ENCODE assay signal across 17 cellular contexts in genomic region chr5:69212022-69212421, GRCh38. TPM values are rescaled to one million over a fixed set of nuclear protein-coding genes. Genes with fewer than 3 reads are reported as not detected.
DNase-seq lines count a peak whose midpoint lies in the region; ATAC-seq and TF ChIP-seq lines count a peak whose summit lies in the region.
"Had no signal": no experiment of that assay in that cellular context is flagged by ENCODE, and none has a peak within 500 bp of the region (broad histone marks: within the 10 kb centered on the region; RNA-seq: fewer than 3 reads in every experiment).

No MANE protein-coding gene starts in this region.

- no peaks in the 10 kb centered on the region for H3K36me3 ChIP-seq in breast epithelium

- no peaks in the 10 kb centered on the region for H3K9me3 Mint-ChIP-seq in activated naive CD4-positive, alpha-beta T cell treated with anti-CD3 and anti-CD28 coated beads, Interleukin-2, amount 10 ng/mL, durations not matched to agents 7 days and 5 days
- no peaks in the 10 kb centered on the region for H3K9me3 Mint-ChIP-seq in activated naive CD4-positive, alpha-beta T cell treated with anti-CD3 and anti-CD28 coated beads for 36 hours
- H3K9me3 Mint-ChIP-seq in stimulated activated effector memory CD8-positive, alpha-beta T cell treated with anti-CD3 and anti-CD28 coated beads, Interleukin-12 subunit alpha, Interleukin-12 subunit beta, amount 100 ng/mL, for 72 hours, result no peaks in the 10 kb centered on the region
- H3K9me3 Mint-ChIP-seq: H9 had no signal

- no peak for TF ChIP-seq POLR2A in breast epithelium (IDR thresholded peaks at IDR 0.05)

- CTCF ChIA-PET in activated naive CD4-positive, alpha-beta T cell treated with anti-CD3 and anti-CD28 coated beads, Interleukin-2, amount 10 ng/mL, durations not matched to agents 7 days and 5 days (lab: Charles Lee), result no interaction called here
- CTCF ChIA-PET in activated naive CD4-positive, alpha-beta T cell treated with anti-CD3 and anti-CD28 coated beads for 36 hours (lab: Charles Lee), result interaction anchor here (0.6 kb wide), 1 partner anchor 12 kb away, joined by 3 read pairs; no protein-coding TSS in a partner anchor

- H3K27me3 Mint-ChIP-seq in activated naive CD4-positive, alpha-beta T cell treated with anti-CD3 and anti-CD28 coated beads, Interleukin-2, amount 10 ng/mL, durations not matched to agents 7 days and 5 days, result no peaks in the 10 kb centered on the region
- no peaks in the 10 kb centered on the region for H3K27me3 Mint-ChIP-seq in activated naive CD4-positive, alpha-beta T cell treated with anti-CD3 and anti-CD28 coated beads for 36 hours (ENCODE audit: low read depth)
- no peaks in the 10 kb centered on the region for H3K27me3 Mint-ChIP-seq in T-helper 17 cell

- H3K9me3 ChIP-seq in T-helper 17 cell (ENCODE audit: control insufficient read depth, low read length, poor library complexity, severe bottlenecking) (no peaks in the 10 kb centered on the region), breast epithelium (no peaks in the 10 kb centered on the region)

- H3K27ac Mint-ChIP-seq in activated naive CD4-positive, alpha-beta T cell treated with anti-CD3 and anti-CD28 coated beads, Interleukin-2, amount 10 ng/mL, durations not matched to agents 7 days and 5 days, result peak overlapping the region; percentile 33
- no peak overlapping the region for H3K27ac Mint-ChIP-seq in activated naive CD4-positive, alpha-beta T cell treated with anti-CD3 and anti-CD28 coated beads for 36 hours
- no peak overlapping the region for H3K27ac Mint-ChIP-seq in T-helper 17 cell
- H3K27ac Mint-ChIP-seq in stimulated activated effector memory CD8-positive, alpha-beta T cell treated with anti-CD3 and anti-CD28 coated beads, Interleukin-12 subunit alpha, Interleukin-12 subunit beta, amount 100 ng/mL, for 72 hours, result no peak overlapping the region
- H3K27ac Mint-ChIP-seq: H9 had no signal

- H3K4me3 ChIP-seq in breast epithelium, result no peak overlapping the region
- H3K4me3 ChIP-seq: K562 had no signal

- peaks cover 12% of the 10 kb centered on the region for H3K4me1 Mint-ChIP-seq in activated naive CD4-positive, alpha-beta T cell treated with anti-CD3 and anti-CD28 coated beads, Interleukin-2, amount 10 ng/mL, durations not matched to agents 7 days and 5 days
- peaks cover 1% of the 10 kb centered on the region for H3K4me1 Mint-ChIP-seq in activated naive CD4-positive, alpha-beta T cell treated with anti-CD3 and anti-CD28 coated beads for 36 hours (ENCODE audit: low read depth)
- H3K4me1 Mint-ChIP-seq in T-helper 17 cell, result no peaks in the 10 kb centered on the region
- no peaks in the 10 kb centered on the region for H3K4me1 Mint-ChIP-seq in stimulated activated effector memory CD8-positive, alpha-beta T cell treated with anti-CD3 and anti-CD28 coated beads, Interleukin-12 subunit alpha, Interleukin-12 subunit beta, amount 100 ng/mL, for 72 hours

- no peak for DNase-seq in activated naive CD4-positive, alpha-beta T cell treated with anti-CD3 and anti-CD28 coated beads, Interleukin-2, amount 10 ng/mL, durations not matched to agents 7 days and 5 days
- DNase-seq in activated naive CD4-positive, alpha-beta T cell treated with anti-CD3 and anti-CD28 coated beads for 36 hours, result no peak
- DNase-seq in T-helper 17 cell (no peak), breast epithelium (ENCODE audit: low spot score in 2 of 2) (no peak), Kasumi-1 (lab: John Stamatoyannopoulos, UW) (no peak)
- no peak for DNase-seq in stimulated activated effector memory CD8-positive, alpha-beta T cell treated with anti-CD3 and anti-CD28 coated beads, Interleukin-12 subunit alpha, Interleukin-12 subunit beta, amount 100 ng/mL, for 72 hours (ENCODE audit: low spot score in 2 of 2)
- DNase-seq: C1 segment of cervical spinal cord, GDM1, H9, NCI-H1436 treated with DMSO at 0.1 percent for 48 hours, NCI-H2029 treated with DMSO at 0.1 percent for 48 hours, NCI-H2171 treated with DMSO at 0.1 percent for 48 hours, NCI-H748 treated with DMSO at 0.1 percent for 48 hours, SW 1271 had no signal

- ATAC-seq in GM21723 (IDR thresholded peaks at IDR 0.05; ENCODE audit: unreplicated experiment) (peak; percentile 50), T-helper 17 cell (peak; percentile 47), HG02973 (IDR thresholded peaks at IDR 0.05; ENCODE audit: unreplicated experiment) (no peak)
- peak; percentile 31 for ATAC-seq in stimulated activated effector memory CD8-positive, alpha-beta T cell treated with anti-CD3 and anti-CD28 coated beads, Interleukin-12 subunit alpha, Interleukin-12 subunit beta, amount 100 ng/mL, for 72 hours
- ATAC-seq: K562 had no signal

- no peaks in the 10 kb centered on the region for H3K4me1 ChIP-seq in breast epithelium

- H3K36me3 Mint-ChIP-seq in activated naive CD4-positive, alpha-beta T cell treated with anti-CD3 and anti-CD28 coated beads, Interleukin-2, amount 10 ng/mL, durations not matched to agents 7 days and 5 days, result peaks cover 13% of the 10 kb centered on the region
- H3K36me3 Mint-ChIP-seq in activated naive CD4-positive, alpha-beta T cell treated with anti-CD3 and anti-CD28 coated beads for 36 hours (ENCODE audit: low read depth), result peaks cover 23% of the 10 kb centered on the region
- no peaks in the 10 kb centered on the region for H3K36me3 Mint-ChIP-seq in T-helper 17 cell (ENCODE audit: low read depth)
- peaks cover 28% of the 10 kb centered on the region for H3K36me3 Mint-ChIP-seq in stimulated activated effector memory CD8-positive, alpha-beta T cell treated with anti-CD3 and anti-CD28 coated beads, Interleukin-12 subunit alpha, Interleukin-12 subunit beta, amount 100 ng/mL, for 72 hours

- H3K27ac ChIP-seq in breast epithelium, result no peak overlapping the region

- no peaks in the 10 kb centered on the region for H3K27me3 ChIP-seq in breast epithelium

- H3K4me3 Mint-ChIP-seq in activated naive CD4-positive, alpha-beta T cell treated with anti-CD3 and anti-CD28 coated beads, Interleukin-2, amount 10 ng/mL, durations not matched to agents 7 days and 5 days, result no peak overlapping the region
- H3K4me3 Mint-ChIP-seq in activated naive CD4-positive, alpha-beta T cell treated with anti-CD3 and anti-CD28 coated beads for 36 hours, result no peak overlapping the region
- H3K4me3 Mint-ChIP-seq in T-helper 17 cell, result peak overlapping the region; percentile 28
- no peak overlapping the region for H3K4me3 Mint-ChIP-seq in stimulated activated effector memory CD8-positive, alpha-beta T cell treated with anti-CD3 and anti-CD28 coated beads, Interleukin-12 subunit alpha, Interleukin-12 subunit beta, amount 100 ng/mL, for 72 hours
- H3K4me3 Mint-ChIP-seq: H9 had no signal

- intact Hi-C loops in activated naive CD4-positive, alpha-beta T cell treated with anti-CD3 and anti-CD28 coated beads for 36 hours (cut with micrococcal nuclease), result no loop called here
- intact Hi-C loops in breast epithelium (cut with DNase I; ENCODE audit: low total_unique reads), result no loop called here

- no peak for TF ChIP-seq CTCF in breast epithelium (IDR thresholded peaks at IDR 0.05)

RNA-seq across cellular contexts. Expression of gene CENPH, which starts 22.6 kb away (rescaled TPM):
- total RNA-seq in activated naive CD4-positive, alpha-beta T cell treated with anti-CD3 and anti-CD28 coated beads for 36 hours, result 10 to 100 TPM; 93.0 to 95.2 TPM
- total RNA-seq in T-helper 17 cell (1 to 10 TPM; 3.9 to 5.9 TPM), breast epithelium (1 to 10 TPM; 2.6 to 6.1 (median 2.9) TPM)

RNA-seq across cellular contexts. Expression of gene CDK7, which starts 22.7 kb away (rescaled TPM):
- total RNA-seq in activated naive CD4-positive, alpha-beta T cell treated with anti-CD3 and anti-CD28 coated beads for 36 hours, result 10 to 100 TPM; 23.8 to 28.4 TPM
- total RNA-seq in T-helper 17 cell (10 to 100 TPM; 28.3 to 35.4 TPM), breast epithelium (10 to 100 TPM; 13.4 to 28.7 (median 20.3) TPM)

RNA-seq across cellular contexts. Expression of gene CCNB1, which starts 45.1 kb away (rescaled TPM):
- 100 to 1,000 TPM; 209 to 211 TPM for total RNA-seq in activated naive CD4-positive, alpha-beta T cell treated with anti-CD3 and anti-CD28 coated beads for 36 hours
- total RNA-seq in T-helper 17 cell (1 to 10 TPM; 2.2 to 2.3 TPM), breast epithelium (1 to 10 TPM; 5.6 to 9.4 (median 7.5) TPM)

Comparison
In these comparisons a context has a peak if more than half of its experiments do, and no peak if none do; other contexts are left out.
1. RNA of gene CENPH, which starts 22.6 kb away (total RNA-seq): 93.0 to 95.2 TPM in activated naive CD4-positive, alpha-beta T cell treated with anti-CD3 and anti-CD28 coated beads for 36 hours; 3.9 to 5.9 TPM in T-helper 17 cell and 2.6 to 6.1 TPM in breast epithelium; every median in the first group is over 10 times any median in the second.
2. RNA of gene CCNB1, which starts 45.1 kb away (total RNA-seq): 209 to 211 TPM in activated naive CD4-positive, alpha-beta T cell treated with anti-CD3 and anti-CD28 coated beads for 36 hours; 5.6 to 9.4 TPM in breast epithelium and 2.2 to 2.3 TPM in T-helper 17 cell; every median in the first group is over 10 times any median in the second.